ENCODE assay signal across 9 cellular contexts in the genomic region with DNA sequence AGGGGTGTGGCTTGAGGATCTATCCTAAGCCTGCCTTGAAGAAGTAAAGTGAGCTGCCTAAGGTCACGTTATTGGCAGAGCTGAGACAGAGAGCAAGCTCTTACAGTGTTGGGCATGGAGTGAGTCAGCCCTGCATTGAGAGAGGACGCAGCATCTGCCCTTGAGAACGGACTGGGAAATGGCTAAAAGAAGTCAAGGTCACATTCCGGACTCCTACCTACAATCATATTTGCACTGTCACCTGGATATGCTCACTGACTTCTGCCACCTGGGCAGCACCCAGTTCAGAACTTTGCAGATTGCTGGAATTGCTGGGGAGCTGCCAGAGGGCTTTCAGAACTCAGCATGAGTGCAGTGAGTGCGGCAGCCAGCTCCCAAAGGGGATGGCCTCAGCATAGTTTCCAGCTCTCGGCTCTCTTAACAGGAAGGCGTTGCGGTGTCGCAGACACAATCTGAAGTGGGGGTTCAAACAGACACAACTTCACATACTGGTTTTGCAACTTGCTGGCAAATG.
DNase-seq lines count a peak whose midpoint lies in the region; ATAC-seq and TF ChIP-seq lines count a peak whose summit lies in the region.
"Had no signal": no experiment of that assay in that cellular context is flagged by ENCODE, and none has a peak within 500 bp of the region (broad histone marks: within the 10 kb centered on the region; RNA-seq: fewer than 3 reads in every experiment).

No MANE protein-coding gene starts in this region.

- ATAC-seq in T-helper 17 cell = no peak
- ATAC-seq in psoas muscle = peak; percentile 97 to 99 (median 98)

- H3K36me3 ChIP-seq in psoas muscle (ENCODE audit: insufficient read depth in 1 of 2, low read depth in 1 of 2) = no peaks in the 10 kb centered on the region

- 3 to 5% (median 4%) methylated on average over 9 of the region's 9 CpGs for WGBS in psoas muscle, 3 donors

- H3K27me3 ChIP-seq in psoas muscle (ENCODE audit: insufficient read depth in 3 of 3, low read length in 2 of 3) = no peaks in the 10 kb centered on the region

- H3K27me3 Mint-ChIP-seq in T-helper 17 cell = no peaks in the 10 kb centered on the region

- peaks cover 7% of the 10 kb centered on the region for H3K4me1 ChIP-seq in psoas muscle

- peaks cover 14% of the 10 kb centered on the region for H3K4me1 Mint-ChIP-seq in T-helper 17 cell

- no peaks in the 10 kb centered on the region for H3K36me3 Mint-ChIP-seq in T-helper 17 cell (ENCODE audit: low read depth)
- H3K36me3 Mint-ChIP-seq: natural killer cell treated with Interleukin-12 subunit alpha and Interleukin-12 subunit beta and Interleukin-15 and Interleukin-18, amount 100 ng/mL, for 72 hours had no signal

- peak overlapping the region; percentile 83 for H3K27ac Mint-ChIP-seq in T-helper 17 cell
- H3K27ac Mint-ChIP-seq: natural killer cell treated with Interleukin-12 subunit alpha and Interleukin-12 subunit beta and Interleukin-15 and Interleukin-18, amount 100 ng/mL, for 72 hours had no signal

- no peak overlapping the region for H3K4me3 Mint-ChIP-seq in T-helper 17 cell
- H3K4me3 Mint-ChIP-seq: natural killer cell treated with Interleukin-12 subunit alpha and Interleukin-12 subunit beta and Interleukin-15 and Interleukin-18, amount 100 ng/mL, for 72 hours had no signal

- peak overlapping the region; percentile 69 for H3K27ac ChIP-seq in psoas muscle

- no peaks in the 10 kb centered on the region for H3K9me3 ChIP-seq in T-helper 17 cell (ENCODE audit: control insufficient read depth, low read length, poor library complexity, severe bottlenecking)
- H3K9me3 ChIP-seq in psoas muscle = no peaks in the 10 kb centered on the region

- no peak for TF ChIP-seq CTCF in psoas muscle (IDR thresholded peaks at IDR 0.05)

- intact Hi-C loops in head of caudate nucleus (cut with DNase I) (no loop called here), psoas muscle (cut with DNase I) (loop anchor here (2.0 to 5.0 kb wide), 2 partner anchors 35 to 342 kb away; no protein-coding TSS in a partner anchor)

- H3K4me3 ChIP-seq in psoas muscle = peak overlapping the region; percentile 24

- DNase-seq in HS-5 (ENCODE audit: low read depth) (peak; percentile 61), T-helper 17 cell (no peak), head of caudate nucleus (peak in 34 of 42 donors; percentile 29 to 78 (median 49)), psoas muscle (peak; percentile 67 to 73), NAMALWA (ENCODE audit: low spot score) (no peak), KG1 (lab: John Stamatoyannopoulos, UW) (no peak)
- DNase-seq in activated CD8-positive, alpha-beta memory T cell treated with anti-CD3 and anti-CD28 coated beads, Interleukin-2, amount 50 U/mL, for 48 hours = no peak
- no peak for DNase-seq in stimulated activated naive CD4-positive, alpha-beta T cell (lab: John Stamatoyannopoulos, UW)

Comparison
In these comparisons a context has a peak if more than half of its experiments do, and no peak if none do; other contexts are left out.
1. DNase-seq: peak in HS-5 (single experiment), head of caudate nucleus (34 of 42) and psoas muscle (2 of 2); none in T-helper 17 cell (0 of 3), NAMALWA (single experiment), KG1 (single experiment), activated CD8-positive, alpha-beta memory T cell treated with anti-CD3 and anti-CD28 coated beads, Interleukin-2, amount 50 U/mL, for 48 hours (single experiment) and stimulated activated naive CD4-positive, alpha-beta T cell (0 of 6).